In the genomic region with DNA sequence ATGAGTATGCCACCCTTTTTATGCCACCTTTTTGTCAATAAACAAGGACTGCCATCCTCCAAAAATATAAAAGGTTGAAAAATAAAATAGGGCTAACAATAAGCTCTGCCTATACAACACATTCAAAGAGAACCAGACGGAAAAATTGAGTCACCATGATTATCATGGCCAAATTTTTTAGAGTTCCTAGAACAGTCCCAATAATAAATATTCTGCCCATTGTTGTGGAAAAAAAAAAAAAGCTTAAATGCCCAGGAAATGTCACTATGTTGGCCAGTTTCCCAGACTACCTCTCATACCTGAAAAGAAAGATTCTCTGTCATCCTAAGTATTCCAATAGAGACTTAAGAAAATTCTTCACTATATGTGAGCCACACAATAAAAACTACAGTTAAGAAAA, we compare ENCODE assay signal across 22 cellular contexts.
"Had no signal": no experiment of that assay in that cellular context is flagged by ENCODE, and none has a peak within 500 bp of the region (broad histone marks: within the 10 kb centered on the region; RNA-seq: fewer than 3 reads in every experiment).

No MANE protein-coding gene starts in this region.

- H3K27ac ChIP-seq: HL-60, PC-9, Peyer's patch, SJCRH30 had no signal

- ATAC-seq: Right ventricle myocardium inferior, SK-N-SH treated with all-trans-retinoic acid at 6 μM for 48 hours had no signal

- H3K36me3 Mint-ChIP-seq: IgD-negative memory B cell had no signal

- FAIRE-seq: HTR-8/SVneo had no signal

- H3K4me3 ChIP-seq: MG63, PC-9, Peyer's patch, SJCRH30 had no signal

- DNase-seq: KBM-7, MG63, NCI-H1092, NCI-H1436, NCI-H187, NCI-H2029, NCI-H2081 treated with DMSO at 0.1 percent for 48 hours, NCI-H2171, NCI-H226, NCI-H510A, NCI-H524 treated with DMSO at 0.1 percent for 48 hours, NCI-H69, NCI-H774, PC-9, Peyer's patch, SHP77 treated with DMSO at 0.1 percent for 48 hours, SJCRH30 had no signal

- H3K4me1 Mint-ChIP-seq: IgD-negative memory B cell had no signal

- H3K4me1 ChIP-seq: Peyer's patch, SJCRH30 had no signal

- H3K4me3 Mint-ChIP-seq: IgD-negative memory B cell had no signal

- H2AFZ ChIP-seq: PC-9 had no signal

- H3K4me2 ChIP-seq: PC-9 had no signal

- H3K27me3 ChIP-seq: Peyer's patch had no signal

- H3K36me3 ChIP-seq: MG63, Peyer's patch, SJCRH30 had no signal

- H3K27ac Mint-ChIP-seq: IgD-negative memory B cell had no signal
